In the genomic region with DNA sequence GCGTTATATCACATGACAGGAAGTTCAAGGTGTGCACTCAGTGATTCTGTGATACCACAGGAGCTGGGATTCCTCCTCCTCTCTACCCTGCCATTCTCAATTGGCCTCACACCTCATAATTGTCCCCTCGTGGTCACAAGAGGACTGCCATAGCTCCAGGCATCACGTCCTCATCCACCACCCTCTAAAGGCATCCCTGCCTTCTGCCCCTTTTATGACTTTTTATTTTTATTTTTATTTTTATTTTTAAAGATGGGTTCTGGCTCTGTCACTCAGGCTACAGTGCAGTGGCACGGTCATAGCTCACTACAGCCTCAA, we compare ENCODE assay signal across 18 cellular contexts. TPM values are rescaled to one million over a fixed set of nuclear protein-coding genes. Genes with fewer than 3 reads are reported as not detected.
DNase-seq lines count a peak whose midpoint lies in the region; TF ChIP-seq lines count a peak whose summit lies in the region.
"Had no signal": no experiment of that assay in that cellular context is flagged by ENCODE, and none has a peak within 500 bp of the region (broad histone marks: within the 10 kb centered on the region; RNA-seq: fewer than 3 reads in every experiment).

No MANE protein-coding gene starts in this region.

- peaks cover 30 to 45% (median 36%) of the 10 kb centered on the region in 10 experiments for H3K4me1 ChIP-seq in BLaER1 treated with 17β-estradiol and CSF1 and Interleukin-3, amounts not matched to agents 10 nM and 100 nM
- peaks cover 12% of the 10 kb centered on the region for H3K4me1 ChIP-seq in parathyroid adenoma

- no peaks in the 10 kb centered on the region for H3K36me3 ChIP-seq in BLaER1 treated with 17β-estradiol and CSF1 and Interleukin-3, amounts not matched to agents 10 nM and 100 nM
- no peaks in the 10 kb centered on the region for H3K36me3 ChIP-seq in parathyroid adenoma (ENCODE audit: control insufficient read depth, insufficient read depth, low read length)

- no peaks in the 10 kb centered on the region for H3K27me3 ChIP-seq in BLaER1 treated with 17β-estradiol and CSF1 and Interleukin-3, amounts not matched to agents 10 nM and 100 nM
- H3K27me3 ChIP-seq in parathyroid adenoma (ENCODE audit: control insufficient read depth, insufficient read depth, low read length): no peaks in the 10 kb centered on the region

- H3K36me3 Mint-ChIP-seq in activated CD4-positive, alpha-beta memory T cell treated with anti-CD3 and anti-CD28 coated beads, Interleukin-2, amount 10 ng/mL, durations not matched to agents 7 days and 5 days (ENCODE audit: low read depth): peaks cover 6% of the 10 kb centered on the region
- H3K36me3 Mint-ChIP-seq: natural killer cell; stimulated activated effector memory CD8-positive, alpha-beta T cell treated with anti-CD3 and anti-CD28 coated beads, Interleukin-12 subunit alpha, Interleukin-12 subunit beta, amount 100 ng/mL, for 72 hours had no signal

- H3K27ac Mint-ChIP-seq in activated CD4-positive, alpha-beta memory T cell treated with anti-CD3 and anti-CD28 coated beads, Interleukin-2, amount 10 ng/mL, durations not matched to agents 7 days and 5 days: no peak overlapping the region
- H3K27ac Mint-ChIP-seq: activated T-helper 1 cell treated with anti-CD3 and anti-CD28 coated beads, Interleukin-12 subunit alpha, Interleukin-12 subunit beta, Interleukin-2, Interleukin-4 antibody, amounts not matched to agents 30 ng/mL and 10 ng/mL and 1 ng/mL, durations not matched to agents 14 hours and 24 hours and 36 hours; natural killer cell; stimulated activated effector memory CD8-positive, alpha-beta T cell treated with anti-CD3 and anti-CD28 coated beads, Interleukin-12 subunit alpha, Interleukin-12 subunit beta, amount 100 ng/mL, for 72 hours had no signal

- DNase-seq in RWPE1 (ENCODE audit: low spot score) (no peak), islet precursor cell (peak; percentile 19), lower leg skin (ENCODE audit: low spot score in 2 of 2) (no peak)
- no peak for DNase-seq in activated CD4-positive, alpha-beta memory T cell treated with anti-CD3 and anti-CD28 coated beads, Interleukin-2, amount 10 ng/mL, durations not matched to agents 7 days and 5 days
- no peak for DNase-seq in activated CD4-positive, CD25-positive, alpha-beta regulatory T cell treated with anti-CD3 and anti-CD28 coated beads, Interleukin-2, amount 50 U/mL, for 72 hours
- no peak for DNase-seq in stimulated activated CD4-positive, alpha-beta T cell treated with anti-CD3 and anti-CD28 coated beads, Interleukin-2, amount 100 ng/mL, for 24 hours
- DNase-seq: activated CD8-positive, alpha-beta memory T cell treated with anti-CD3 and anti-CD28 coated beads for 24 hours; natural killer cell; NCI-H1930; T-helper 1 cell had no signal

- H3K4me3 Mint-ChIP-seq in activated CD4-positive, alpha-beta memory T cell treated with anti-CD3 and anti-CD28 coated beads, Interleukin-2, amount 10 ng/mL, durations not matched to agents 7 days and 5 days: no peak overlapping the region
- H3K4me3 Mint-ChIP-seq: activated T-helper 1 cell treated with anti-CD3 and anti-CD28 coated beads, Interleukin-12 subunit alpha, Interleukin-12 subunit beta, Interleukin-2, Interleukin-4 antibody, amounts not matched to agents 30 ng/mL and 10 ng/mL and 1 ng/mL, durations not matched to agents 14 hours and 24 hours and 36 hours; natural killer cell; stimulated activated effector memory CD8-positive, alpha-beta T cell treated with anti-CD3 and anti-CD28 coated beads, Interleukin-12 subunit alpha, Interleukin-12 subunit beta, amount 100 ng/mL, for 72 hours had no signal

- H3K4me2 ChIP-seq in BLaER1 treated with 17β-estradiol and CSF1 and Interleukin-3, amounts not matched to agents 10 nM and 100 nM: peak overlapping the region; percentile 79 to 97 (median 88); a peak in 20 of 22 replicates
- H3K4me2 ChIP-seq in parathyroid adenoma (ENCODE audit: low read length): peak overlapping the region; percentile 40

- POLR2A ChIA-PET in RWPE1 (lab: Yijun Ruan, JAX; ENCODE audit: low non-redundant PET): no interaction called here
- POLR2A ChIA-PET in activated CD4-positive, alpha-beta memory T cell treated with anti-CD3 and anti-CD28 coated beads, Interleukin-2, amount 10 ng/mL, durations not matched to agents 7 days and 5 days (lab: Charles Lee): no interaction called here

- H3K9me3 ChIP-seq in BLaER1 treated with 17β-estradiol and CSF1 and Interleukin-3, amounts not matched to agents 10 nM and 100 nM (replicated peaks in 1 of 11): peaks cover 0 to 44% (median 7%) of the 10 kb centered on the region in 11 experiments; a peak in 10 of 22 replicates
- H3K9me3 ChIP-seq in parathyroid adenoma (ENCODE audit: control insufficient read depth, low read length): no peaks in the 10 kb centered on the region

- H3K4me3 ChIP-seq in BLaER1 treated with 17β-estradiol and CSF1 and Interleukin-3, amounts not matched to agents 10 nM and 100 nM: no peak overlapping the region
- peak overlapping the region; percentile 0 for H3K4me3 ChIP-seq in parathyroid adenoma (ENCODE audit: low read depth, low read length)
- no peak overlapping the region for H3K4me3 ChIP-seq in lower leg skin (ENCODE audit: low read depth, poor library complexity, severe bottlenecking)
- H3K4me3 ChIP-seq: dorsolateral prefrontal cortex, lung had no signal

- H3K9ac ChIP-seq in BLaER1 treated with 17β-estradiol and CSF1 and Interleukin-3, amounts not matched to agents 10 nM and 100 nM: peak overlapping the region in 3 of 11 experiments; percentile 74 to 76 (median 76); a peak in 3 of 22 replicates
- no peak overlapping the region for H3K9ac ChIP-seq in parathyroid adenoma

- intact Hi-C loops in lower leg skin (cut with DNase I; ENCODE audit: low total_unique reads): no loop called here

- no peak for TF ChIP-seq POLR2A in lower leg skin (IDR thresholded peaks at IDR 0.05)

- no peaks in the 10 kb centered on the region for H3K27me3 Mint-ChIP-seq in activated CD4-positive, alpha-beta memory T cell treated with anti-CD3 and anti-CD28 coated beads, Interleukin-2, amount 10 ng/mL, durations not matched to agents 7 days and 5 days

- 87 to 94% methylated on average over 4 of the region's 4 CpGs for WGBS in lower leg skin, 2 donors

- TF ChIP-seq CTCF in RWPE1 (conservative IDR thresholded peaks at IDR 0.05; ENCODE audit: low read depth): no peak
- no peak for TF ChIP-seq CTCF in parathyroid adenoma (IDR thresholded peaks at IDR 0.05)
- no peak for TF ChIP-seq CTCF in lower leg skin (IDR thresholded peaks at IDR 0.05)

- H2AFZ ChIP-seq in parathyroid adenoma: no peak overlapping the region

- H3K27ac ChIP-seq in BLaER1 treated with 17β-estradiol and CSF1 and Interleukin-3, amounts not matched to agents 10 nM and 100 nM: peak overlapping the region in 8 of 11 experiments; percentile 81 to 94 (median 85); a peak in 11 of 22 replicates
- H3K27ac ChIP-seq in RWPE1: peak overlapping the region; percentile 99
- H3K27ac ChIP-seq in parathyroid adenoma: peak overlapping the region; percentile 91
- H3K27ac ChIP-seq: HL-60, VCaP had no signal

- H3K9me3 Mint-ChIP-seq in activated CD4-positive, alpha-beta memory T cell treated with anti-CD3 and anti-CD28 coated beads, Interleukin-2, amount 10 ng/mL, durations not matched to agents 7 days and 5 days: peaks cover 10% of the 10 kb centered on the region

- CTCF ChIA-PET in RWPE1 (lab: Yijun Ruan, JAX): interaction anchor here (1.1 kb wide), 1 partner anchor 139 kb away, joined by 3 read pairs; no protein-coding TSS in a partner anchor
- CTCF ChIA-PET in activated CD4-positive, alpha-beta memory T cell treated with anti-CD3 and anti-CD28 coated beads, Interleukin-2, amount 10 ng/mL, durations not matched to agents 7 days and 5 days (lab: Charles Lee): no interaction called here

- no peaks in the 10 kb centered on the region; a peak in 1 of 22 replicates for H4K20me1 ChIP-seq in BLaER1 treated with 17β-estradiol and CSF1 and Interleukin-3, amounts not matched to agents 10 nM and 100 nM

- H3K4me1 Mint-ChIP-seq in activated CD4-positive, alpha-beta memory T cell treated with anti-CD3 and anti-CD28 coated beads, Interleukin-2, amount 10 ng/mL, durations not matched to agents 7 days and 5 days: peaks cover 2% of the 10 kb centered on the region

- no peaks in the 10 kb centered on the region for H3K79me2 ChIP-seq in parathyroid adenoma

RNA-seq across cellular contexts. Expression of a gene that starts 47.0 kb away (rescaled TPM):
- under 1 TPM; 0.70 to 0.73 TPM for total RNA-seq in activated CD4-positive, alpha-beta memory T cell treated with anti-CD3 and anti-CD28 coated beads, Interleukin-2, amount 10 ng/mL, durations not matched to agents 7 days and 5 days
- total RNA-seq in lower leg skin: 10 to 100 TPM; 13.0 to 27.0 (median 20.5) TPM

Comparison
In these comparisons a context has a peak if more than half of its experiments do, and no peak if none do; other contexts are left out.
1. RNA of a gene that starts 47.0 kb away (total RNA-seq): 13.0 to 27.0 TPM in lower leg skin; 0.70 to 0.73 TPM in activated CD4-positive, alpha-beta memory T cell treated with anti-CD3 and anti-CD28 coated beads, Interleukin-2, amount 10 ng/mL, durations not matched to agents 7 days and 5 days; every median in the first group is over 4 times any median in the second.
2. Peak in every context shown above with its lines, with median percentiles within 50 percentile points of each other: H3K27ac ChIP-seq.